16 cellular contexts compared by ENCODE assay signal in genomic region chr2:240590681-240591111, GRCh38. TPM values are rescaled to one million over a fixed set of nuclear protein-coding genes. Genes with fewer than 3 reads are reported as not detected.
A peak's percentile ranks its signal among the peaks of the same experiment; 100 is the strongest.
DNase-seq lines count a peak whose midpoint lies in the region; ATAC-seq, FAIRE-seq and TF ChIP-seq lines count a peak whose summit lies in the region.
"Had no signal": no experiment of that assay in that cellular context is flagged by ENCODE, and none has a peak within 500 bp of the region (broad histone marks: within the 10 kb centered on the region; RNA-seq: fewer than 3 reads in every experiment).

No MANE protein-coding gene starts in this region.

- TF ChIP-seq CTCF in GM06990 (IDR thresholded peaks at IDR 0.05; ENCODE audit: insufficient read depth, low read length, poor library complexity, severe bottlenecking): no peak
- no peak for TF ChIP-seq CTCF in RWPE2 (IDR thresholded peaks at IDR 0.05; ENCODE audit: poor library complexity, severe bottlenecking)

- H3K4me3 ChIP-seq in GM06990 (replicated peaks; ENCODE audit: low read depth, low read length): no peak overlapping the region
- H3K4me3 ChIP-seq in RWPE2 (ENCODE audit: severe bottlenecking): no peak overlapping the region
- H3K4me3 ChIP-seq: PC-9 had no signal

- peaks cover 38% of the 10 kb centered on the region for H3K36me3 ChIP-seq in GM06990 (ENCODE audit: control insufficient read depth, insufficient read depth, low read length)
- peaks cover 21% of the 10 kb centered on the region for H3K36me3 ChIP-seq in RWPE2 (ENCODE audit: low read depth)

- intact Hi-C loops in left ventricle myocardium superior (cut with micrococcal nuclease): no loop called here
- intact Hi-C loops in posterior vena cava (cut with DNase I): no loop called here

- H3K27me3 ChIP-seq in GM06990 (replicated peaks; ENCODE audit: control insufficient read depth, insufficient read depth, low read length) (no peaks in the 10 kb centered on the region), RWPE2 (ENCODE audit: insufficient read depth, poor library complexity, severe bottlenecking) (no peaks in the 10 kb centered on the region)

- peaks cover 5% of the 10 kb centered on the region for H3K4me1 ChIP-seq in RWPE2 (ENCODE audit: insufficient read depth, poor library complexity, severe bottlenecking)

- ATAC-seq in RWPE2 (ENCODE audit: low read depth): no peak
- ATAC-seq in left ventricle myocardium superior: no peak

- H3K9me3 ChIP-seq in RWPE2 (ENCODE audit: severe bottlenecking): no peaks in the 10 kb centered on the region

- DNase-seq in GM06990 (ENCODE audit: extremely low read depth, insufficient read length) (peak; percentile 5), RWPE2 (ENCODE audit: low spot score) (peak; percentile 55), left ventricle myocardium superior (peak; percentile 37), posterior vena cava (ENCODE audit: low spot score) (peak; percentile 76), DMS153 treated with DMSO at 0.1 percent for 48 hours (lab: John Stamatoyannopoulos, UW; ENCODE audit: unreplicated experiment) (no peak), DMS114 treated with DMSO at 0.1 percent for 48 hours (lab: John Stamatoyannopoulos, UW; ENCODE audit: unreplicated experiment) (no peak), urothelium cell line (ENCODE audit: low spot score) (no peak)
- DNase-seq: KG1, NCI-H1048, NCI-H146, NCI-H345, NCI-H69, PC-9, SHP77 had no signal

- FAIRE-seq in urothelium cell line (lab: Jason Lieb, UNC): no peak
- FAIRE-seq: D721Med, H1 had no signal

- H3K27ac ChIP-seq in RWPE2 (ENCODE audit: poor library complexity, severe bottlenecking): no peak overlapping the region
- H3K27ac ChIP-seq: PC-9 had no signal

RNA-seq across cellular contexts. Expression of gene CAPN10, which starts 4.2 kb away (rescaled TPM):
- total RNA-seq in left ventricle myocardium superior (51.2 TPM), posterior vena cava (10 to 100 TPM; 18.6 to 22.6 TPM)

RNA-seq across cellular contexts. Expression of gene RNPEPL1, which starts 22.4 kb away (rescaled TPM):
- total RNA-seq in left ventricle myocardium superior: 105 TPM
- 10 to 100 TPM; 47.1 to 49.3 TPM for total RNA-seq in posterior vena cava

RNA-seq across cellular contexts. Expression of gene DUSP28, which starts 30.5 kb away (rescaled TPM):
- total RNA-seq in left ventricle myocardium superior: 13.2 TPM
- 1 to 10 TPM; 2.0 to 2.3 TPM for total RNA-seq in posterior vena cava

RNA-seq across cellular contexts. Expression of gene ANKMY1, which starts 32.9 kb away (rescaled TPM):
- total RNA-seq in left ventricle myocardium superior (5.1 TPM), posterior vena cava (10 to 100 TPM in 1 of 2 donors, 1 to 10 TPM in 1; 7.1 to 12.9 TPM)

RNA-seq across cellular contexts. Expression of gene GPR35, which starts 34.6 kb away (rescaled TPM):
- total RNA-seq in left ventricle myocardium superior: 2.1 TPM
- total RNA-seq in posterior vena cava: 1 to 10 TPM; 1.2 to 1.8 TPM
- total RNA-seq: H1 had no signal

Comparison
In these comparisons a context has a peak if more than half of its experiments do, and no peak if none do; other contexts are left out.
1. DNase-seq: peak in GM06990 (single experiment), RWPE2 (single experiment), left ventricle myocardium superior (single experiment) and posterior vena cava (single experiment); none in DMS153 treated with DMSO at 0.1 percent for 48 hours (single experiment), DMS114 treated with DMSO at 0.1 percent for 48 hours (single experiment) and urothelium cell line (single experiment).